ENCODE assay signal across 1 cellular context in genomic region chr7:44277391-44277790, GRCh38.
TF ChIP-seq lines count a peak whose summit lies in the region.

No MANE protein-coding gene starts in this region.

TF ChIP-seq in SK-N-SH, 30 proteins besides CTCF, POLR2A, EP300 and RAD21 (continued from another document):
- TF ChIP-seq FOSL2 (IDR thresholded peaks at IDR 0.05; ENCODE audit: borderline replicate concordance, low read depth) (no peak), USF1 (IDR thresholded peaks at IDR 0.05; ENCODE audit: borderline replicate concordance, low read depth) (no peak), TCF12 (IDR thresholded peaks at IDR 0.05) (no peak), YY1 (IDR thresholded peaks at IDR 0.05; ENCODE audit: low read depth) (no peak), SIN3A (IDR thresholded peaks at IDR 0.05; ENCODE audit: borderline replicate concordance, low read depth, low read length) (no peak), NRF1 (IDR thresholded peaks at IDR 0.05; ENCODE audit: low read depth, low read length) (no peak), POLR2AphosphoS5 (IDR thresholded peaks at IDR 0.05; ENCODE audit: low read depth, low read length) (no peak), GATA2 (CRISPR knock-in tag; IDR thresholded peaks at IDR 0.05) (no peak), MXI1 (IDR thresholded peaks at IDR 0.05; ENCODE audit: low read depth, low read length) (no peak), RXRA (IDR thresholded peaks at IDR 0.05; ENCODE audit: borderline replicate concordance, low read depth) (no peak), TEAD4 (IDR thresholded peaks at IDR 0.05; ENCODE audit: borderline replicate concordance, insufficient read depth) (no peak)
- TF ChIP-seq, protein P1, sequence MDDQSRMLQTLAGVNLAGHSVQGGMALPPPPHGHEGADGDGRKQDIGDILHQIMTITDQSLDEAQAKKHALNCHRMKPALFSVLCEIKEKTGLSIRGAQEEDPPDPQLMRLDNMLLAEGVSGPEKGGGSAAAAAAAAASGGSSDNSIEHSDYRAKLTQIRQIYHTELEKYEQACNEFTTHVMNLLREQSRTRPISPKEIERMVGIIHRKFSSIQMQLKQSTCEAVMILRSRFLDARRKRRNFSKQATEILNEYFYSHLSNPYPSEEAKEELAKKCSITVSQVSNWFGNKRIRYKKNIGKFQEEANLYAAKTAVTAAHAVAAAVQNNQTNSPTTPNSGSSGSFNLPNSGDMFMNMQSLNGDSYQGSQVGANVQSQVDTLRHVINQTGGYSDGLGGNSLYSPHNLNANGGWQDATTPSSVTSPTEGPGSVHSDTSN (IDR thresholded peaks at IDR 0.05) = no peak
- TF ChIP-seq, protein P2, sequence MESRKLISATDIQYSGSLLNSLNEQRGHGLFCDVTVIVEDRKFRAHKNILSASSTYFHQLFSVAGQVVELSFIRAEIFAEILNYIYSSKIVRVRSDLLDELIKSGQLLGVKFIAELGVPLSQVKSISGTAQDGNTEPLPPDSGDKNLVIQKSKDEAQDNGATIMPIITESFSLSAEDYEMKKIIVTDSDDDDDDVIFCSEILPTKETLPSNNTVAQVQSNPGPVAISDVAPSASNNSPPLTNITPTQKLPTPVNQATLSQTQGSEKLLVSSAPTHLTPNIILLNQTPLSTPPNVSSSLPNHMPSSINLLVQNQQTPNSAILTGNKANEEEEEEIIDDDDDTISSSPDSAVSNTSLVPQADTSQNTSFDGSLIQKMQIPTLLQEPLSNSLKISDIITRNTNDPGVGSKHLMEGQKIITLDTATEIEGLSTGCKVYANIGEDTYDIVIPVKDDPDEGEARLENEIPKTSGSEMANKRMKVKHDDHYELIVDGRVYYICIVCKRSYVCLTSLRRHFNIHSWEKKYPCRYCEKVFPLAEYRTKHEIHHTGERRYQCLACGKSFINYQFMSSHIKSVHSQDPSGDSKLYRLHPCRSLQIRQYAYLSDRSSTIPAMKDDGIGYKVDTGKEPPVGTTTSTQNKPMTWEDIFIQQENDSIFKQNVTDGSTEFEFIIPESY (IDR thresholded peaks at IDR 0.05; ENCODE audit: borderline replicate concordance, low read depth) = no peak
- TF ChIP-seq, protein P3, sequence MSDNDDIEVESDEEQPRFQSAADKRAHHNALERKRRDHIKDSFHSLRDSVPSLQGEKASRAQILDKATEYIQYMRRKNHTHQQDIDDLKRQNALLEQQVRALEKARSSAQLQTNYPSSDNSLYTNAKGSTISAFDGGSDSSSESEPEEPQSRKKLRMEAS (IDR thresholded peaks at IDR 0.05; ENCODE audit: low read depth) = no peak
